In genomic region chr22:22741843-22742242, GRCh38 we compare ENCODE assay signal across 28 cellular contexts.
"Had no signal": no experiment of that assay in that cellular context is flagged by ENCODE, and none has a peak within 500 bp of the region (broad histone marks: within the 10 kb centered on the region; RNA-seq: fewer than 3 reads in every experiment).

No MANE protein-coding gene starts in this region.

- H3K9me3 ChIP-seq: stomach, suprapubic skin, testis, thoracic aorta, thyroid gland, tibial artery, tibial nerve, transverse colon, upper lobe of left lung, upper lobe of right lung, uterus, vagina had no signal

- H3K36me3 ChIP-seq: stomach, suprapubic skin, thoracic aorta, thyroid gland, tibial artery, tibial nerve, transverse colon, upper lobe of left lung, upper lobe of right lung, uterus, vagina had no signal

- H3K4me1 ChIP-seq: stomach, suprapubic skin, testis, thyroid gland, tibial artery, tibial nerve, transverse colon, upper lobe of left lung, upper lobe of right lung, uterus, vagina had no signal

- H3K9me3 Mint-ChIP-seq: stimulated activated effector memory CD8-positive, alpha-beta T cell treated with anti-CD3 and anti-CD28 coated beads, Interleukin-12 subunit alpha, Interleukin-12 subunit beta, amount 100 ng/mL, for 72 hours; stimulated activated memory B cell treated with anti-CD40 and anti-IgM and Interleukin-4, amounts not matched to agents 10 μg/mL and 1 μg/mL and 100 μg/mL, for 72 hours; stimulated activated naive B cell treated with anti-CD40 and anti-IgM and Interleukin-4, amounts not matched to agents 10 μg/mL and 1 μg/mL and 100 μg/mL, for 72 hours; stimulated activated naive CD8-positive, alpha-beta T cell treated with anti-CD3 and anti-CD28 coated beads, Interleukin-15, amount 100 ng/mL, for 72 hours; stimulated activated naive CD8-positive, alpha-beta T cell treated with anti-CD3 and anti-CD28 coated beads, Interleukin-15, Interleukin-2, amounts not matched to agents 100 ng/mL and 50 ng/mL, for 24 hours; type B pancreatic cell had no signal

- H3K4me1 Mint-ChIP-seq: stimulated activated naive CD8-positive, alpha-beta T cell treated with anti-CD3 and anti-CD28 coated beads, Interleukin-15, amount 100 ng/mL, for 72 hours had no signal

- H3K27ac Mint-ChIP-seq: stimulated activated effector memory CD8-positive, alpha-beta T cell treated with anti-CD3 and anti-CD28 coated beads, Interleukin-12 subunit alpha, Interleukin-12 subunit beta, amount 100 ng/mL, for 72 hours; stimulated activated memory B cell treated with anti-CD40 and anti-IgM and Interleukin-4, amounts not matched to agents 10 μg/mL and 1 μg/mL and 100 μg/mL, for 72 hours; stimulated activated naive B cell treated with anti-CD40 and anti-IgM and Interleukin-4, amounts not matched to agents 10 μg/mL and 1 μg/mL and 100 μg/mL, for 72 hours; stimulated activated naive CD8-positive, alpha-beta T cell treated with anti-CD3 and anti-CD28 coated beads, Interleukin-15, amount 100 ng/mL, for 72 hours; stimulated activated naive CD8-positive, alpha-beta T cell treated with anti-CD3 and anti-CD28 coated beads, Interleukin-15, Interleukin-2, amounts not matched to agents 100 ng/mL and 50 ng/mL, for 24 hours; type B pancreatic cell had no signal

- H3K4me3 Mint-ChIP-seq: stimulated activated effector memory CD8-positive, alpha-beta T cell treated with anti-CD3 and anti-CD28 coated beads, Interleukin-12 subunit alpha, Interleukin-12 subunit beta, amount 100 ng/mL, for 72 hours; stimulated activated memory B cell treated with anti-CD40 and anti-IgM and Interleukin-4, amounts not matched to agents 10 μg/mL and 1 μg/mL and 100 μg/mL, for 72 hours; stimulated activated naive B cell treated with anti-CD40 and anti-IgM and Interleukin-4, amounts not matched to agents 10 μg/mL and 1 μg/mL and 100 μg/mL, for 72 hours; stimulated activated naive CD8-positive, alpha-beta T cell treated with anti-CD3 and anti-CD28 coated beads, Interleukin-15, amount 100 ng/mL, for 72 hours; stimulated activated naive CD8-positive, alpha-beta T cell treated with anti-CD3 and anti-CD28 coated beads, Interleukin-15, Interleukin-2, amounts not matched to agents 100 ng/mL and 50 ng/mL, for 24 hours; type B pancreatic cell had no signal

- H3K4me3 ChIP-seq: stomach, suprapubic skin, testis, thoracic aorta, thyroid gland, tibial artery, tibial nerve, transverse colon, upper lobe of left lung, upper lobe of right lung, uterus, vagina had no signal

- H3K27ac ChIP-seq: stomach, suprapubic skin, testis, thoracic aorta, thyroid gland, tibial artery, tibial nerve, transverse colon, upper lobe of left lung, upper lobe of right lung, uterus, vagina had no signal

- DNase-seq: stimulated activated CD4-positive, alpha-beta T cell treated with anti-CD3 and anti-CD28 coated beads, Interleukin-2, amount 100 ng/mL, for 48 hours; stimulated activated CD4-positive, alpha-beta T cell treated with anti-CD3 and anti-CD28 coated beads, Interleukin-4, amount 100 ng/mL, for 1 hour; stimulated activated CD4-positive, alpha-beta T cell treated with anti-CD3 and anti-CD28 coated beads, Interleukin-4, amount 100 ng/mL, for 24 hours; stimulated activated CD4-positive, alpha-beta T cell treated with anti-CD3 and anti-CD28 coated beads, Interleukin-4, amount 100 ng/mL, for 4 hours; stimulated activated CD8-positive, alpha-beta memory T cell treated with anti-CD3 and anti-CD28 coated beads, Interleukin-4, amount 100 ng/mL, for 48 hours; stimulated activated naive B cell treated with anti-CD40 and anti-IgM and Interleukin-4, amounts not matched to agents 10 μg/mL and 1 μg/mL and 100 μg/mL, for 72 hours; stimulated activated naive CD4-positive, alpha-beta T cell; stimulated activated naive CD4-positive, alpha-beta T cell treated with Interleukin-2 at 50 U/mL for 16 hours; stimulated activated naive CD8-positive, alpha-beta T cell treated with anti-CD3 and anti-CD28 coated beads, Interleukin-15, amount 100 ng/mL, for 72 hours; stimulated activated naive CD8-positive, alpha-beta T cell treated with anti-CD3 and anti-CD28 coated beads, Interleukin-15, Interleukin-2, amounts not matched to agents 100 U/mL and 50 U/mL, for 24 hours; stomach; substantia nigra; testis; thyroid gland; tibial artery; transverse colon; trophoblast cell; upper lobe of left lung; upper lobe of right lung; uterus had no signal

- ATAC-seq: stimulated activated effector memory CD8-positive, alpha-beta T cell treated with anti-CD3 and anti-CD28 coated beads, Interleukin-12 subunit alpha, Interleukin-12 subunit beta, amount 100 ng/mL, for 72 hours; stimulated activated memory B cell treated with anti-CD40 and anti-IgM and Interleukin-4, amounts not matched to agents 10 μg/mL and 1 μg/mL and 100 μg/mL, for 72 hours; stimulated activated naive B cell treated with anti-CD40 and anti-IgM and Interleukin-4, amounts not matched to agents 10 μg/mL and 1 μg/mL and 100 μg/mL, for 72 hours; stimulated activated naive CD8-positive, alpha-beta T cell treated with anti-CD3 and anti-CD28 coated beads, Interleukin-15, amount 100 ng/mL, for 72 hours; stimulated activated naive CD8-positive, alpha-beta T cell treated with anti-CD3 and anti-CD28 coated beads, Interleukin-15, Interleukin-2, amounts not matched to agents 100 U/mL and 50 U/mL, for 24 hours; upper lobe of right lung had no signal

- H3K27me3 ChIP-seq: testis, thyroid gland, upper lobe of left lung, vagina had no signal

- H3K36me3 Mint-ChIP-seq: stimulated activated memory B cell treated with anti-CD40 and anti-IgM and Interleukin-4, amounts not matched to agents 10 μg/mL and 1 μg/mL and 100 μg/mL, for 72 hours; stimulated activated naive B cell treated with anti-CD40 and anti-IgM and Interleukin-4, amounts not matched to agents 10 μg/mL and 1 μg/mL and 100 μg/mL, for 72 hours; type B pancreatic cell had no signal
